In genomic region chr20:40689943-40690835, GRCh38 we compare ENCODE assay signal across 8 cellular contexts. TPM values are rescaled to one million over a fixed set of nuclear protein-coding genes. Genes with fewer than 3 reads are reported as not detected.
DNase-seq lines count a peak whose midpoint lies in the region; TF ChIP-seq lines count a peak whose summit lies in the region.

No MANE protein-coding gene starts in this region.

- dilution Hi-C loops in mammary epithelial cell (cut with HindIII; ENCODE audit: low sequenced_read_pairs) = no loop called here

- H3K36me3 ChIP-seq in H7 (replicated peaks; ENCODE audit: control insufficient read depth, insufficient read depth, low read length) = no peaks in the 10 kb centered on the region
- no peaks in the 10 kb centered on the region for H3K36me3 ChIP-seq in mammary epithelial cell (ENCODE audit: insufficient read depth, low read length)
- H3K36me3 ChIP-seq in skeletal muscle tissue (ENCODE audit: control insufficient read depth in 3 of 3, insufficient read depth in 3 of 3, low read length in 3 of 3) = peaks cover 2 to 4% (median 2%) of the 10 kb centered on the region in 3 donors

- peak; percentile 73 to 85 for TF ChIP-seq CTCF in mammary epithelial cell (conservative IDR thresholded peaks at IDR 0.05 in 1 of 2, IDR thresholded peaks at IDR 0.05 in 1 of 2; ENCODE audit: extremely low read depth in 1 of 2, insufficient read depth in 1 of 2, low read depth in 1 of 2, low read length in 2 of 2)

- no peaks in the 10 kb centered on the region for H4K20me1 ChIP-seq in mammary epithelial cell (ENCODE audit: insufficient read depth, low read length)

- peak overlapping the region; percentile 100 for H3K4me2 ChIP-seq in mammary epithelial cell (ENCODE audit: insufficient read depth, low read depth, low read length)

- intact Hi-C loops in mammary epithelial cell (cut with micrococcal nuclease) = loop anchor here (1.0 to 10.0 kb wide), 7 partner anchors 125 to 1575 kb away; no protein-coding TSS in a partner anchor

- H2AFZ ChIP-seq in mammary epithelial cell (ENCODE audit: low read depth, low read length) = peak overlapping the region; percentile 98

- CTCF ChIA-PET in mammary epithelial cell (lab: Charles Lee; ENCODE audit: low non-redundant PET) = interaction anchor here (0.6 to 0.7 kb wide), 5 partner anchors 275 to 955 kb away, joined by 3 to 6 read pairs (median 4); no protein-coding TSS in a partner anchor

- BruUV-seq in mammary epithelial cell (replicated peaks; lab: Mats Ljungman, UMichigan) = no TSS peak

- H3K9ac ChIP-seq in mammary epithelial cell (ENCODE audit: insufficient read depth, low read length) = peak overlapping the region; percentile 37
- peak overlapping the region; percentile 91 to 94 (median 91) for H3K9ac ChIP-seq in skeletal muscle tissue (ENCODE audit: low read depth in 1 of 3, low read length in 3 of 3)

- no peaks in the 10 kb centered on the region for H3K79me2 ChIP-seq in mammary epithelial cell (ENCODE audit: insufficient read depth, low read length)

- H3K27me3 ChIP-seq in H7 (ENCODE audit: control insufficient read depth, insufficient read depth, low read length) = peaks cover 97% of the 10 kb centered on the region
- H3K27me3 ChIP-seq in mammary epithelial cell (ENCODE audit: insufficient read depth, low read length) = peaks cover 17% of the 10 kb centered on the region
- H3K27me3 ChIP-seq in skeletal muscle tissue (ENCODE audit: control insufficient read depth in 3 of 3, insufficient read depth in 3 of 3, low read length in 3 of 3) = peaks cover 22 to 35% (median 31%) of the 10 kb centered on the region in 3 donors

- 14% methylated on average over 55 of the region's 84 CpGs for whole genome bisulfite sequencing in mammary epithelial cell (ENCODE audit: low coverage, missing lambda C conversion rate)

- no peak overlapping the region for H3K27ac ChIP-seq in mammary epithelial cell (ENCODE audit: insufficient read depth, low read depth, low read length)
- peak overlapping the region; percentile 98 for H3K27ac ChIP-seq in skeletal muscle tissue (ENCODE audit: low read depth, low read length)

- peaks cover 23% of the 10 kb centered on the region for H3K4me1 ChIP-seq in mammary epithelial cell (ENCODE audit: insufficient read depth, low read length)
- H3K4me1 ChIP-seq in skeletal muscle tissue (ENCODE audit: control insufficient read depth in 3 of 3, insufficient read depth in 3 of 3, low read length in 3 of 3) = peaks cover 16 to 34% (median 27%) of the 10 kb centered on the region in 3 donors

- in situ Hi-C loops in mammary epithelial cell (cut with MboI; ENCODE audit: low sequenced_read_pairs in 2 of 2) = loop anchor here (5.0 to 25.0 kb wide), 4 partner anchors 423 to 1428 kb away; no protein-coding TSS in a partner anchor

- H3K9me3 ChIP-seq in mammary epithelial cell (replicated peaks; ENCODE audit: insufficient read depth, low read length) (no peaks in the 10 kb centered on the region), skeletal muscle tissue (ENCODE audit: control insufficient read depth in 3 of 3, low read length in 3 of 3) (no peaks in the 10 kb centered on the region)

- DNase-seq in EL = peak; percentile 81
- peak; percentile 94 for DNase-seq in H7
- DNase-seq in NCI-H1105 treated with DMSO at 0.1 percent for 48 hours (lab: John Stamatoyannopoulos, UW) = peak; percentile 81
- DNase-seq in UCSD-AML1 (lab: John Stamatoyannopoulos, UW; ENCODE audit: unreplicated experiment) = peak; percentile 64
- DNase-seq in mammary epithelial cell = peak; percentile 79
- peak; percentile 85 for DNase-seq in iPS-NIHi7 (ENCODE audit: extremely low spot score)
- no peak for DNase-seq in cerebellar nuclear complex (lab: John Stamatoyannopoulos, UW)

- H3K4me3 ChIP-seq in H7 (ENCODE audit: insufficient read depth, low read depth, low read length) (peak overlapping the region; percentile 57), mammary epithelial cell (replicated peaks in 1 of 3; ENCODE audit: insufficient read depth in 1 of 3, low read depth in 2 of 3, low read length in 3 of 3) (peak overlapping the region; percentile 63 to 67 (median 65)), skeletal muscle tissue (ENCODE audit: low read length in 3 of 3) (peak overlapping the region; percentile 75 to 90 (median 80))

RNA-seq across cellular contexts. Expression of gene MAFB, which starts 1.2 kb away (rescaled TPM):
- 2.4 and 4.2 TPM in 2 replicates for total RNA-seq in H7 (2014; rRNA removed; shearing (Covaris generic))
- total RNA-seq in mammary epithelial cell = 1 to 10 TPM in 1 of 2 donors, under 1 TPM in 1; 0.47 to 6.5 TPM
- polyA plus RNA-seq in mammary epithelial cell = 0.16 TPM
- not detected for polyA minus RNA-seq in mammary epithelial cell
- total RNA-seq in skeletal muscle tissue = 9.9 TPM

Comparison
In these comparisons a context has a peak if more than half of its experiments do, and no peak if none do; other contexts are left out.
1. DNase-seq: peak in EL (single experiment), H7 (single experiment), NCI-H1105 treated with DMSO at 0.1 percent for 48 hours (single experiment), UCSD-AML1 (single experiment), mammary epithelial cell (single experiment) and iPS-NIHi7 (single experiment); none in cerebellar nuclear complex (0 of 2).
2. Peak in every context shown above with its lines, with median percentiles within 50 percentile points of each other: H3K4me3 ChIP-seq.